ENCODE assay signal across 16 cellular contexts in the genomic region with DNA sequence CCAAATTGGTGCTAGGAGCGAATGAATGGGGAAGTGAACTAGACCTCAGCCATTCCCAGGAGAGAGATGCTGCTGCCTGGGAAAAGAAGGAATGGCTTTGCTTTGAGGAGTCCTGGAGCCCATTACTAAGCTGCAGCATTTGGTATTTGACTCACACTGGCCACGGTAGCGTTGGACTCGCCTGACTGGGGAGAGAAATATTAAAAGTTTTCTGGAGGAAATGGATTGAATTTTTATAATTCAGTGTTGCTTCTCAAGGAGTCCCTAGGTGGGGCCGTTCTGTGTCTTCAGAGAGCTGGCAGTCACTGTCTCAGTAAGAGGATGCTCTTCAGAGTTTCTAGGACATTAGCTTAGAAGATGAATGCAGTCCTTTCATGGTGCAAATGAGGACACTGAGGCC. TPM values are rescaled to one million over a fixed set of nuclear protein-coding genes. Genes with fewer than 3 reads are reported as not detected.
DNase-seq lines count a peak whose midpoint lies in the region; ATAC-seq and TF ChIP-seq lines count a peak whose summit lies in the region.
"Had no signal": no experiment of that assay in that cellular context is flagged by ENCODE, and none has a peak within 500 bp of the region (broad histone marks: within the 10 kb centered on the region; RNA-seq: fewer than 3 reads in every experiment).

No MANE protein-coding gene starts in this region.

- H3K9me3 Mint-ChIP-seq in activated CD4-positive, alpha-beta T cell treated with anti-CD3 and anti-CD28 coated beads, Interleukin-2, amount 10 ng/mL, durations not matched to agents 24 days and 14 days, result no peaks in the 10 kb centered on the region
- H3K9me3 Mint-ChIP-seq in osteocyte (ENCODE audit: unreplicated experiment), result no peaks in the 10 kb centered on the region

- no peak for ATAC-seq in HG02798 (IDR thresholded peaks at IDR 0.05; ENCODE audit: poor library complexity, unreplicated experiment)
- ATAC-seq: A549 had no signal

- H3K4me3 ChIP-seq in choroid plexus epithelial cell (ENCODE audit: low read depth, low read length), result no peak overlapping the region
- H3K4me3 ChIP-seq: A549, esophagus squamous epithelium, prostate gland had no signal

- H3K4me1 Mint-ChIP-seq in activated CD4-positive, alpha-beta T cell treated with anti-CD3 and anti-CD28 coated beads, Interleukin-2, amount 10 ng/mL, durations not matched to agents 24 days and 14 days, result peaks cover 56% of the 10 kb centered on the region
- H3K4me1 Mint-ChIP-seq in osteocyte (ENCODE audit: unreplicated experiment), result peaks cover 33% of the 10 kb centered on the region

- peak overlapping the region; percentile 85 for H3K4me3 Mint-ChIP-seq in activated CD4-positive, alpha-beta T cell treated with anti-CD3 and anti-CD28 coated beads, Interleukin-2, amount 10 ng/mL, durations not matched to agents 24 days and 14 days
- peak overlapping the region; percentile 1 for H3K4me3 Mint-ChIP-seq in osteocyte (ENCODE audit: unreplicated experiment)

- intact Hi-C loops in activated CD4-positive, alpha-beta T cell treated with anti-CD3 and anti-CD28 coated beads, Interleukin-2, amount 10 ng/mL, durations not matched to agents 24 days and 14 days (cut with micrococcal nuclease), result no loop called here

- no peak for DNase-seq in activated CD4-positive, alpha-beta T cell treated with anti-CD3 and anti-CD28 coated beads, Interleukin-2, amount 10 ng/mL, durations not matched to agents 24 days and 14 days
- no peak for DNase-seq in activated CD4-positive, alpha-beta T cell treated with anti-CD3 and anti-CD28 coated beads for 1 hour
- peak; percentile 32 for DNase-seq in RPMI7951 (ENCODE audit: low read depth)
- no peak for DNase-seq in choroid plexus epithelial cell (ENCODE audit: low read depth)
- no peak for DNase-seq in osteocyte (ENCODE audit: extremely low spot score, unreplicated experiment)
- no peak for DNase-seq in activated gamma-delta T cell (lab: John Stamatoyannopoulos, UW)
- DNase-seq in NCI-H524 treated with DMSO at 0.1 percent for 48 hours (lab: John Stamatoyannopoulos, UW), result no peak
- DNase-seq: activated T-cell treated with anti-CD3 and anti-CD28 coated beads, Interleukin-2, amount 50 U/mL, for 48 hours; central memory CD4-positive, alpha-beta T cell; esophagus squamous epithelium; GOT3; NCI-H1092; NCI-H510A had no signal

- TF ChIP-seq CTCF in choroid plexus epithelial cell (conservative IDR thresholded peaks at IDR 0.05; ENCODE audit: low read depth, low read length), result peak; percentile 27
- no peak for TF ChIP-seq CTCF in osteocyte (IDR thresholded peaks at IDR 0.05)

- peak overlapping the region; percentile 85 for H3K27ac Mint-ChIP-seq in activated CD4-positive, alpha-beta T cell treated with anti-CD3 and anti-CD28 coated beads, Interleukin-2, amount 10 ng/mL, durations not matched to agents 24 days and 14 days
- H3K27ac Mint-ChIP-seq in osteocyte (ENCODE audit: unreplicated experiment), result peak overlapping the region; percentile 71

- H3K27me3 Mint-ChIP-seq in activated CD4-positive, alpha-beta T cell treated with anti-CD3 and anti-CD28 coated beads, Interleukin-2, amount 10 ng/mL, durations not matched to agents 24 days and 14 days, result no peaks in the 10 kb centered on the region
- H3K27me3 Mint-ChIP-seq in osteocyte (ENCODE audit: unreplicated experiment), result no peaks in the 10 kb centered on the region

- peaks cover 46% of the 10 kb centered on the region for H3K36me3 Mint-ChIP-seq in activated CD4-positive, alpha-beta T cell treated with anti-CD3 and anti-CD28 coated beads, Interleukin-2, amount 10 ng/mL, durations not matched to agents 24 days and 14 days (ENCODE audit: low read depth)
- H3K36me3 Mint-ChIP-seq in osteocyte (ENCODE audit: unreplicated experiment), result no peaks in the 10 kb centered on the region

RNA-seq across cellular contexts. Expression of gene PIK3CD, which starts 40.2 kb away (rescaled TPM):
- 233 TPM in 2 replicates for total RNA-seq in activated CD4-positive, alpha-beta T cell treated with anti-CD3 and anti-CD28 coated beads, Interleukin-2, amount 10 ng/mL, durations not matched to agents 24 days and 14 days
- total RNA-seq in RPMI7951 (2014; rRNA removed; shearing (Covaris generic)), result 16.1 and 16.7 TPM in 2 replicates
- total RNA-seq in osteocyte, result 10.1 and 14.6 TPM in 2 replicates

Comparison
In these comparisons a context has a peak if more than half of its experiments do, and no peak if none do; other contexts are left out.
1. RNA of gene PIK3CD, which starts 40.2 kb away (total RNA-seq): 233 TPM in activated CD4-positive, alpha-beta T cell treated with anti-CD3 and anti-CD28 coated beads, Interleukin-2, amount 10 ng/mL, durations not matched to agents 24 days and 14 days; 16.1 to 16.7 TPM in RPMI7951 and 10.1 to 14.6 TPM in osteocyte; every median in the first group is over 10 times any median in the second.